ENCODE assay signal across 1 cellular context in the genomic region with DNA sequence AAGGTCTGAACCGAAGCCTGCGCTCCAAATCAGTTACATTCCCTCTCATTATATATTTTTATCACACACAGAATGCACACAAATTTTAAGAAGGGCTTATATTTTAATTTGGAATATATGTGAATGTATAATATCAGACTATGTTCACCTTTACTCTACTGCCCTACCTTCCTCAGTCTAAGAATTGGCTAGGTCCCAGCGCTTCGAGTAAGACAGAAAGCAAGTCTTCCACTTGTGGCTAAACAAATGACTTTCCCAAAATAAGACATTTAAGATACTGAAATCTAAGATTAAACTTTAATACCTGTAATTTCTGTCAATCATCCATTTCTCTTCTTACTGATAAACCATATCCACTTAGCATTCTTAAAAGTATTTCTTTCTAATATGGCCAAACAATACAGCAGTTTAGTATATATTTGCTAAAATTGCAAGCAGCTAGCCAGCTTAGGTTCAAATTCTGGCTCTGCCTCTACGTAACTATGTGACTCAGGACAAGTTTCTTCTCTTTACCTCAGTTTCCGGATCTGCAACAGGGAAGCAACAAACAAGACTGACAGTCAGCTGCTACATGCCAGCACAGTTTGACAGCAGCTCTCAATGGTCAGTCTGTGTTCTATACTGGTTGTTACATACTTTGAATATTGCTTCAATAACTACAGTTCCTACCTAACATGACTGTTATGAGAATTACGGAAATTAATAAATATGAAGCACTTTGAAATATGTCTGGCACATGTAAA.
TF ChIP-seq lines count a peak whose summit lies in the region.

No MANE protein-coding gene starts in this region.

TF ChIP-seq in A549, 52 proteins besides CTCF, POLR2A, EP300 and RAD21:
- TF ChIP-seq RCOR1 (IDR thresholded peaks at IDR 0.05; ENCODE audit: low read depth, low read length) (no peak), GATA3 (IDR thresholded peaks at IDR 0.05; ENCODE audit: borderline replicate concordance) (no peak), NR3C1 (IDR thresholded peaks at IDR 0.05) (no peak), EHMT2 (IDR thresholded peaks at IDR 0.05; ENCODE audit: low read depth) (no peak), CHD2 (IDR thresholded peaks at IDR 0.05; ENCODE audit: low read length, partially characterized antibody) (no peak), CHD4 (IDR thresholded peaks at IDR 0.05; ENCODE audit: borderline replicate concordance) (no peak), HOXB13 (CRISPR knock-in tag; IDR thresholded peaks at IDR 0.05; ENCODE audit: low read depth) (no peak), TFCP2L1 (CRISPR knock-in tag; IDR thresholded peaks at IDR 0.05) (no peak), HDAC2 (IDR thresholded peaks at IDR 0.05) (no peak), FOSB (CRISPR knock-in tag; IDR thresholded peaks at IDR 0.05) (no peak), FOSL2 (IDR thresholded peaks at IDR 0.05) (no peak), FOSL2 (CRISPR knock-in tag; IDR thresholded peaks at IDR 0.05) (no peak), HEYL (CRISPR knock-in tag; IDR thresholded peaks at IDR 0.05) (no peak), POLR2AphosphoS2 (conservative IDR thresholded peaks at IDR 0.05; ENCODE audit: low read length) (no peak)
- TF ChIP-seq, protein P1, sequence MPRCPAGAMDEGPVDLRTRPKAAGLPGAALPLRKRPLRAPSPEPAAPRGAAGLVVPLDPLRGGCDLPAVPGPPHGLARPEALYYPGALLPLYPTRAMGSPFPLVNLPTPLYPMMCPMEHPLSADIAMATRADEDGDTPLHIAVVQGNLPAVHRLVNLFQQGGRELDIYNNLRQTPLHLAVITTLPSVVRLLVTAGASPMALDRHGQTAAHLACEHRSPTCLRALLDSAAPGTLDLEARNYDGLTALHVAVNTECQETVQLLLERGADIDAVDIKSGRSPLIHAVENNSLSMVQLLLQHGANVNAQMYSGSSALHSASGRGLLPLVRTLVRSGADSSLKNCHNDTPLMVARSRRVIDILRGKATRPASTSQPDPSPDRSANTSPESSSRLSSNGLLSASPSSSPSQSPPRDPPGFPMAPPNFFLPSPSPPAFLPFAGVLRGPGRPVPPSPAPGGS (IDR thresholded peaks at IDR 0.05), result no peak
- TF ChIP-seq, protein P2, sequence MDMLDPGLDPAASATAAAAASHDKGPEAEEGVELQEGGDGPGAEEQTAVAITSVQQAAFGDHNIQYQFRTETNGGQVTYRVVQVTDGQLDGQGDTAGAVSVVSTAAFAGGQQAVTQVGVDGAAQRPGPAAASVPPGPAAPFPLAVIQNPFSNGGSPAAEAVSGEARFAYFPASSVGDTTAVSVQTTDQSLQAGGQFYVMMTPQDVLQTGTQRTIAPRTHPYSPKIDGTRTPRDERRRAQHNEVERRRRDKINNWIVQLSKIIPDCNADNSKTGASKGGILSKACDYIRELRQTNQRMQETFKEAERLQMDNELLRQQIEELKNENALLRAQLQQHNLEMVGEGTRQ (IDR thresholded peaks at IDR 0.05), result no peak
- TF ChIP-seq, protein P3, sequence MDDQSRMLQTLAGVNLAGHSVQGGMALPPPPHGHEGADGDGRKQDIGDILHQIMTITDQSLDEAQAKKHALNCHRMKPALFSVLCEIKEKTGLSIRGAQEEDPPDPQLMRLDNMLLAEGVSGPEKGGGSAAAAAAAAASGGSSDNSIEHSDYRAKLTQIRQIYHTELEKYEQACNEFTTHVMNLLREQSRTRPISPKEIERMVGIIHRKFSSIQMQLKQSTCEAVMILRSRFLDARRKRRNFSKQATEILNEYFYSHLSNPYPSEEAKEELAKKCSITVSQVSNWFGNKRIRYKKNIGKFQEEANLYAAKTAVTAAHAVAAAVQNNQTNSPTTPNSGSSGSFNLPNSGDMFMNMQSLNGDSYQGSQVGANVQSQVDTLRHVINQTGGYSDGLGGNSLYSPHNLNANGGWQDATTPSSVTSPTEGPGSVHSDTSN (IDR thresholded peaks at IDR 0.05), result no peak
